Comparison of ENCODE assay signal across 22 cellular contexts in genomic region chr1:56643661-56644060, GRCh38. TPM values are rescaled to one million over a fixed set of nuclear protein-coding genes. Genes with fewer than 3 reads are reported as not detected.
DNase-seq lines count a peak whose midpoint lies in the region; ATAC-seq, FAIRE-seq and TF ChIP-seq lines count a peak whose summit lies in the region.
"Had no signal": no experiment of that assay in that cellular context is flagged by ENCODE, and none has a peak within 500 bp of the region (broad histone marks: within the 10 kb centered on the region; RNA-seq: fewer than 3 reads in every experiment).

No MANE protein-coding gene starts in this region.

- H3K56ac ChIP-seq in H9 (ENCODE audit: insufficient read length, low read depth, low read length): no peak overlapping the region

- H3K4me3 ChIP-seq in A549 (no peak overlapping the region; the same call in 2 of the 3 replicates), endothelial cell of umbilical vein (replicated peaks in 1 of 3; ENCODE audit: insufficient read depth in 1 of 3, low read depth in 1 of 3, low read length in 3 of 3) (no peak overlapping the region)
- H3K4me3 ChIP-seq: SJCRH30 had no signal

- H3K27ac Mint-ChIP-seq in H9 (no peak overlapping the region), neural crest cell (ENCODE audit: unreplicated experiment) (no peak overlapping the region)
- H3K27ac Mint-ChIP-seq: T-helper 1 cell treated with Interleukin-12 subunit alpha and Interleukin-12 subunit beta and Interleukin-4 antibody, amounts not matched to agents 30 μg/mL and 1 μg/mL, for 36 hours had no signal

- H4K5ac ChIP-seq in H9 (ENCODE audit: insufficient read length, low read depth, low read length): no peak overlapping the region

- no peak overlapping the region for H4K91ac ChIP-seq in H9 (ENCODE audit: insufficient read length, low read depth, low read length)

- H3K9me1 ChIP-seq in endothelial cell of umbilical vein (replicated peaks; ENCODE audit: control insufficient read depth, extremely low read depth, insufficient read depth, low read length): no peaks in the 10 kb centered on the region

- no peak for FAIRE-seq in A549 (lab: Jason Lieb, UNC)
- FAIRE-seq in endothelial cell of umbilical vein (lab: Jason Lieb, UNC): no peak
- FAIRE-seq: bronchial epithelial cell, endometrium had no signal

- H3K36me3 Mint-ChIP-seq in H9 (ENCODE audit: insufficient read depth in 1 of 3, low read depth in 3 of 3) (no peaks in the 10 kb centered on the region), neural crest cell (ENCODE audit: low read depth) (no peaks in the 10 kb centered on the region)

- dilution Hi-C loops in endothelial cell of umbilical vein (cut with MboI; ENCODE audit: extremely low pct_ligation_motif_present, low sequenced_read_pairs): no loop called here

- H3K36me3 ChIP-seq in endothelial cell of umbilical vein (ENCODE audit: control insufficient read depth in 2 of 2, extremely low read depth in 1 of 2, insufficient read depth in 2 of 2, low read length in 2 of 2): no peaks in the 10 kb centered on the region
- H3K36me3 ChIP-seq: adrenal gland, prostate gland, SJCRH30 had no signal

- no peak overlapping the region for H3T11ph ChIP-seq in H9 (ENCODE audit: low read length)

- H3K18ac ChIP-seq in H9 (ENCODE audit: insufficient read length, low read depth, low read length): no peak overlapping the region

- H2AFZ ChIP-seq in H9 (ENCODE audit: low read length): no peak overlapping the region
- H2AFZ ChIP-seq in endothelial cell of umbilical vein (ENCODE audit: low read depth, low read length): no peak overlapping the region

- no peak overlapping the region for H2BK12ac ChIP-seq in H9 (ENCODE audit: insufficient read length, low read depth, low read length)

- no peak overlapping the region for H2BK5ac ChIP-seq in H9 (ENCODE audit: insufficient read length, low read length)

- no peaks in the 10 kb centered on the region; a peak in 1 of 5 replicates for H3K9me3 Mint-ChIP-seq in H9
- peaks cover 3% of the 10 kb centered on the region for H3K9me3 Mint-ChIP-seq in neural crest cell
- H3K9me3 Mint-ChIP-seq: T-helper 1 cell treated with Interleukin-12 subunit alpha and Interleukin-12 subunit beta and Interleukin-4 antibody, amounts not matched to agents 30 μg/mL and 1 μg/mL, for 36 hours had no signal

- H3K4ac ChIP-seq in H9 (ENCODE audit: low read depth, low read length): no peak overlapping the region

- H3K27ac ChIP-seq in A549: no peak overlapping the region; a peak in 3 of 6 replicates
- no peak overlapping the region for H3K27ac ChIP-seq in H9 (ENCODE audit: insufficient read length, low read depth, low read length)
- peak overlapping the region; percentile 34 for H3K27ac ChIP-seq in endothelial cell of umbilical vein (ENCODE audit: insufficient read depth, low read depth, low read length)
- H3K27ac ChIP-seq in substantia nigra (ENCODE audit: low read depth, low read length, poor library complexity, severe bottlenecking): no peak overlapping the region
- H3K27ac ChIP-seq: adrenal gland, SJCRH30 had no signal

- H3K23ac ChIP-seq in H9 (ENCODE audit: insufficient read length, low read depth, low read length): no peak overlapping the region

- ATAC-seq in A549 (no peak), HG03354 (IDR thresholded peaks at IDR 0.05; ENCODE audit: poor library complexity, severe bottlenecking, unreplicated experiment) (no peak), HG03159 (IDR thresholded peaks at IDR 0.05; ENCODE audit: unreplicated experiment) (no peak)

- no peak for TF ChIP-seq RAD21 in A549 (conservative IDR thresholded peaks at IDR 0.05 in 1 of 2, IDR thresholded peaks at IDR 0.05 in 1 of 2)

- POLR2A ChIA-PET in A549 (lab: Yijun Ruan, JAX) (no interaction called here), endothelial cell of umbilical vein (lab: Charles Lee) (no interaction called here)

- peaks cover 12% of the 10 kb centered on the region for H3K23me2 ChIP-seq in H9 (ENCODE audit: insufficient read length, low read depth, low read length, poor library complexity, severe bottlenecking)

- H3K9ac ChIP-seq in H9 (ENCODE audit: extremely low read depth, insufficient read length, low read length) (no peak overlapping the region), endothelial cell of umbilical vein (replicated peaks; ENCODE audit: extremely low read depth, insufficient read depth, low read length) (no peak overlapping the region)

- H3K79me2 ChIP-seq in H9 (ENCODE audit: insufficient read depth, low read length) (peaks cover 3% of the 10 kb centered on the region; the same call in 1 of the 2 replicates), endothelial cell of umbilical vein (ENCODE audit: control insufficient read depth, insufficient read depth, low read length) (no peaks in the 10 kb centered on the region)

- no peak for TF ChIP-seq POLR2A in A549 (IDR thresholded peaks at IDR 0.05; ENCODE audit: low read length)
- TF ChIP-seq POLR2A in endothelial cell of umbilical vein (IDR thresholded peaks at IDR 0.05; ENCODE audit: low read depth, low read length): no peak

- DNase-seq in A549 (ENCODE audit: low read depth in 1 of 2, low spot score in 1 of 2) (no peak), H9 (no peak), endothelial cell of umbilical vein (ENCODE audit: low read depth, low spot score) (no peak), neural crest cell (ENCODE audit: low read depth, low spot score) (no peak), substantia nigra (lab: John Stamatoyannopoulos, UW) (no peak), posterior vena cava (ENCODE audit: low spot score) (no peak)
- DNase-seq: activated CD4-positive, alpha-beta T cell treated with anti-CD3 and anti-CD28 coated beads, Interleukin-2, amount 50 U/mL, for 4 hours; activated effector memory CD4-positive, alpha-beta T cell treated with anti-CD3 and anti-CD28 coated beads, Interleukin-2, amount 50 U/mL, for 16 hours; adrenal gland; cortex of kidney; GF-D8; hippocampal formation; MV-4-11; NCI-H187; NCI-H774; SJCRH30 had no signal

- intact Hi-C loops in endothelial cell of umbilical vein (cut with micrococcal nuclease) (no loop called here), posterior vena cava (cut with DNase I) (no loop called here)

- no peaks in the 10 kb centered on the region for H4K20me1 ChIP-seq in H9 (ENCODE audit: control insufficient read depth, insufficient read depth, insufficient read length)
- H4K20me1 ChIP-seq in endothelial cell of umbilical vein (replicated peaks; ENCODE audit: control insufficient read depth, extremely low read depth, insufficient read depth, low read length): no peaks in the 10 kb centered on the region

- no peak overlapping the region for H2BK120ac ChIP-seq in H9 (ENCODE audit: low read depth, low read length, poor library complexity, severe bottlenecking)

- H3K4me2 ChIP-seq in A549 (peak overlapping the region; percentile 86), H9 (ENCODE audit: insufficient read depth, insufficient read length, low read length) (no peak overlapping the region), endothelial cell of umbilical vein (ENCODE audit: insufficient read depth, low read length) (peak overlapping the region; percentile 99)

- no peak overlapping the region for H2BK15ac ChIP-seq in H9 (ENCODE audit: low read depth, low read length)

- H3K4me1 ChIP-seq in A549: peaks cover 34% of the 10 kb centered on the region
- H3K4me1 ChIP-seq in H9 (ENCODE audit: insufficient read depth, low read length): no peaks in the 10 kb centered on the region
- H3K4me1 ChIP-seq in endothelial cell of umbilical vein (ENCODE audit: control insufficient read depth, extremely low read depth, insufficient read depth, low read length): peaks cover 19% of the 10 kb centered on the region
- H3K4me1 ChIP-seq: SJCRH30 had no signal

- H3K9me3 ChIP-seq in A549: no peaks in the 10 kb centered on the region
- no peaks in the 10 kb centered on the region for H3K9me3 ChIP-seq in H9 (ENCODE audit: control insufficient read depth, low read depth, low read length)
- no peaks in the 10 kb centered on the region for H3K9me3 ChIP-seq in endothelial cell of umbilical vein (replicated peaks; ENCODE audit: control insufficient read depth, insufficient read depth, low read length)
- H3K9me3 ChIP-seq: adrenal gland, prostate gland, SJCRH30 had no signal

- H3K4me3 Mint-ChIP-seq in H9 (peak overlapping the region; percentile 87 to 96; a peak in 4 of 5 replicates), neural crest cell (peak overlapping the region; percentile 93)
- H3K4me3 Mint-ChIP-seq: T-helper 1 cell treated with Interleukin-12 subunit alpha and Interleukin-12 subunit beta and Interleukin-4 antibody, amounts not matched to agents 30 μg/mL and 1 μg/mL, for 36 hours had no signal

- no peak overlapping the region for H2BK20ac ChIP-seq in H9 (ENCODE audit: low read depth, low read length, poor library complexity, severe bottlenecking)

- no peak overlapping the region for H2AK5ac ChIP-seq in H9 (ENCODE audit: insufficient read length, low read length)

- H3K14ac ChIP-seq in H9 (ENCODE audit: insufficient read depth, low read length): no peak overlapping the region

- H4K8ac ChIP-seq in H9 (replicated peaks; ENCODE audit: insufficient read length, low read depth, low read length): no peak overlapping the region

- no peaks in the 10 kb centered on the region for H3K79me1 ChIP-seq in H9 (ENCODE audit: insufficient read depth, low read depth, low read length, poor library complexity, severe bottlenecking)

- CTCF ChIA-PET in A549 (lab: Yijun Ruan, JAX) (no interaction called here), endothelial cell of umbilical vein (lab: Charles Lee) (interaction anchor here (1.3 kb wide), 2 partner anchors 56 to 66 kb away, joined by 3 read pairs; no protein-coding TSS in a partner anchor)

- H3K4me1 Mint-ChIP-seq in H9 (peaks cover 16 to 21% of the 10 kb centered on the region in 2 experiments), neural crest cell (peaks cover 22% of the 10 kb centered on the region)

- H3K27me3 Mint-ChIP-seq in H9 (ENCODE audit: low read depth) (peaks cover 48% of the 10 kb centered on the region), neural crest cell (ENCODE audit: low read depth) (peaks cover 27% of the 10 kb centered on the region)

- BruUV-seq in endothelial cell of umbilical vein (replicated peaks; lab: Mats Ljungman, UMichigan): no TSS peak

- TF ChIP-seq EP300 in A549 (IDR thresholded peaks at IDR 0.05): no peak

- TF ChIP-seq CTCF in A549 (IDR thresholded peaks at IDR 0.05) (no peak), H9 (conservative IDR thresholded peaks at IDR 0.05) (no peak), endothelial cell of umbilical vein (IDR thresholded peaks at IDR 0.05; ENCODE audit: extremely low read depth in 1 of 2, insufficient read depth in 1 of 2, low read depth in 1 of 2, low read length in 2 of 2) (no peak), neural crest cell (conservative IDR thresholded peaks at IDR 0.05) (no peak)

- H3K27me3 ChIP-seq in H9 (ENCODE audit: insufficient read depth, low read length): peaks cover 2% of the 10 kb centered on the region; the same call in 1 of the 2 replicates
- H3K27me3 ChIP-seq in endothelial cell of umbilical vein (ENCODE audit: control insufficient read depth in 2 of 2, insufficient read depth in 2 of 2, low read length in 2 of 2): peaks cover 2 to 3% of the 10 kb centered on the region in 2 experiments
- H3K27me3 ChIP-seq: adrenal gland, SJCRH30 had no signal

RNA-seq across cellular contexts. Expression of gene PRKAA2, which starts 1.5 kb away (rescaled TPM):
- 7.2 and 8.8 TPM in 2 replicates for polyA plus RNA-seq in A549 (2011; rRNA removed)
- 0.75 and 0.78 TPM in 2 replicates for polyA plus RNA-seq in A549 (2012; cell fraction: cytosol; rRNA removed)
- 0.56 and 0.98 TPM in 2 replicates for polyA plus RNA-seq in A549 (2012; cell fraction: nucleus; rRNA removed)
- polyA plus RNA-seq in A549 (2017; fragmentation: RNase III; extraction: RNeasy Plus Mini Kit Qiagen cat#74134 plus additional on column Dnase treatment): 2.8 to 3.8 TPM (median 3.5 TPM) in 3 replicates
- polyA minus RNA-seq in A549 (2011; rRNA and poly(A)+ RNA removed): 6.2 and 6.8 TPM in 2 replicates
- total RNA-seq in H9 (2021): 3.9 and 4.0 TPM in 2 replicates
- 0.78 and 1.2 TPM in 2 replicates for total RNA-seq in endothelial cell of umbilical vein
- polyA plus RNA-seq in endothelial cell of umbilical vein: 0.22 and 0.32 TPM in 2 replicates
- polyA plus RNA-seq in endothelial cell of umbilical vein (2011; cell fraction: cytosol; rRNA removed): 0.25 and 0.28 TPM in 2 replicates
- polyA plus RNA-seq in endothelial cell of umbilical vein (2011; cell fraction: nucleus; rRNA removed): 0.94 and 1.1 TPM in 2 replicates
- 0.07 and 0.47 TPM in 2 replicates for polyA plus RNA-seq in endothelial cell of umbilical vein (2012)
- polyA minus RNA-seq in endothelial cell of umbilical vein: 0.70 and 1.5 TPM in 2 replicates
- 8.3 TPM for polyA minus RNA-seq in endothelial cell of umbilical vein (2011; cell fraction: cytosol; rRNA and poly(A)+ RNA removed)
- polyA minus RNA-seq in endothelial cell of umbilical vein (2011; cell fraction: nucleus; rRNA and poly(A)+ RNA removed): 1.4 and 2.4 TPM in 2 replicates
- total RNA-seq in neural crest cell: 4.8 and 4.9 TPM in 2 replicates
- 10 to 100 TPM; 23.8 to 60.8 TPM for total RNA-seq in posterior vena cava
- total RNA-seq: SJCRH30 had no signal
